Comparison of ENCODE assay signal across 1 cellular context in the genomic region with DNA sequence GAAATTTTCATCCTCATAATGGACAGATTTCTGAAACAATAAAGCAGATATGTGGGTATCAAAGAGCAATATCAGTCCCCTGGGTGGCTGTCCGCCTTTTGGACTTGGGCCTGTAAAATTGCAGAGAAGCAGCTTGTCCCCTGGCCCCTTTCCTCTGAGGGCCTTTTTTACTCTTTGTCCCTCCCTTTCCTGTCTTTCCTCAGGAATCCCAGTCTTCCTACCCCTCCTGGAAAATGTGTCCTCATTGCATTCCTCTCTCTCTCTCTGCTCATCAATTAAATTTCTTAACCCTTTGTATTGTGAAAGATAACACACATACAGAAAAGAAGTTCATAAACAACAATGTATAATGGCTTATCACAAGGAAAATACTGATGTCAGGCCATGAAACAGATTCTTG.
TF ChIP-seq lines count a peak whose summit lies in the region.

No MANE protein-coding gene starts in this region.

TF ChIP-seq in H1, 55 proteins besides CTCF, POLR2A, EP300 and RAD21:
- no peak for TF ChIP-seq TAF7 (optimal IDR thresholded peaks at IDR 0.05; ENCODE audit: borderline replicate concordance, low read depth, low read length)
- no peak for TF ChIP-seq JUN (IDR thresholded peaks at IDR 0.05; ENCODE audit: low read depth, low read length)
- TF ChIP-seq, protein P1, sequence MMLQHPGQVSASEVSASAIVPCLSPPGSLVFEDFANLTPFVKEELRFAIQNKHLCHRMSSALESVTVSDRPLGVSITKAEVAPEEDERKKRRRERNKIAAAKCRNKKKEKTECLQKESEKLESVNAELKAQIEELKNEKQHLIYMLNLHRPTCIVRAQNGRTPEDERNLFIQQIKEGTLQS (IDR thresholded peaks at IDR 0.05; ENCODE audit: insufficient read depth, low read depth, low read length) = no peak
- no peak for TF ChIP-seq RBBP5 (IDR thresholded peaks at IDR 0.05; ENCODE audit: borderline replicate concordance, low read depth, low read length)
- no peak for TF ChIP-seq CBX8 (IDR thresholded peaks at IDR 0.05; ENCODE audit: borderline replicate concordance, low read depth, low read length)
- TF ChIP-seq SAP30 (IDR thresholded peaks at IDR 0.05; ENCODE audit: insufficient read depth, insufficient replicate concordance, low read length) = no peak
- no peak for TF ChIP-seq USF2 (IDR thresholded peaks at IDR 0.05; ENCODE audit: low read length)
- TF ChIP-seq SIRT6 (IDR thresholded peaks at IDR 0.05; ENCODE audit: low read length) = no peak
- no peak for TF ChIP-seq KDM4A (IDR thresholded peaks at IDR 0.05; ENCODE audit: low read depth, low read length, severe bottlenecking)
- TF ChIP-seq GABPA (IDR thresholded peaks at IDR 0.05; ENCODE audit: borderline replicate concordance, insufficient read depth, low read length) = no peak
- TF ChIP-seq GTF2F1 (IDR thresholded peaks at IDR 0.05; ENCODE audit: borderline replicate concordance, low read depth, low read length) = no peak
- TF ChIP-seq SIN3A (conservative IDR thresholded peaks at IDR 0.05 in 1 of 2, IDR thresholded peaks at IDR 0.05 in 1 of 2; ENCODE audit: low read depth in 1 of 2, low read length in 2 of 2) = no peak
- no peak for TF ChIP-seq CHD7 (IDR thresholded peaks at IDR 0.05; ENCODE audit: insufficient replicate concordance, low read length)
- no peak for TF ChIP-seq TAF1 (IDR thresholded peaks at IDR 0.05; ENCODE audit: low read depth, low read length)
- no peak for TF ChIP-seq HDAC2 (IDR thresholded peaks at IDR 0.05; ENCODE audit: borderline replicate concordance in 1 of 2, low read depth in 2 of 2, low read length in 2 of 2)
- TF ChIP-seq CHD1 (IDR thresholded peaks at IDR 0.05; ENCODE audit: low read depth, low read length) = no peak
